In the genomic region with DNA sequence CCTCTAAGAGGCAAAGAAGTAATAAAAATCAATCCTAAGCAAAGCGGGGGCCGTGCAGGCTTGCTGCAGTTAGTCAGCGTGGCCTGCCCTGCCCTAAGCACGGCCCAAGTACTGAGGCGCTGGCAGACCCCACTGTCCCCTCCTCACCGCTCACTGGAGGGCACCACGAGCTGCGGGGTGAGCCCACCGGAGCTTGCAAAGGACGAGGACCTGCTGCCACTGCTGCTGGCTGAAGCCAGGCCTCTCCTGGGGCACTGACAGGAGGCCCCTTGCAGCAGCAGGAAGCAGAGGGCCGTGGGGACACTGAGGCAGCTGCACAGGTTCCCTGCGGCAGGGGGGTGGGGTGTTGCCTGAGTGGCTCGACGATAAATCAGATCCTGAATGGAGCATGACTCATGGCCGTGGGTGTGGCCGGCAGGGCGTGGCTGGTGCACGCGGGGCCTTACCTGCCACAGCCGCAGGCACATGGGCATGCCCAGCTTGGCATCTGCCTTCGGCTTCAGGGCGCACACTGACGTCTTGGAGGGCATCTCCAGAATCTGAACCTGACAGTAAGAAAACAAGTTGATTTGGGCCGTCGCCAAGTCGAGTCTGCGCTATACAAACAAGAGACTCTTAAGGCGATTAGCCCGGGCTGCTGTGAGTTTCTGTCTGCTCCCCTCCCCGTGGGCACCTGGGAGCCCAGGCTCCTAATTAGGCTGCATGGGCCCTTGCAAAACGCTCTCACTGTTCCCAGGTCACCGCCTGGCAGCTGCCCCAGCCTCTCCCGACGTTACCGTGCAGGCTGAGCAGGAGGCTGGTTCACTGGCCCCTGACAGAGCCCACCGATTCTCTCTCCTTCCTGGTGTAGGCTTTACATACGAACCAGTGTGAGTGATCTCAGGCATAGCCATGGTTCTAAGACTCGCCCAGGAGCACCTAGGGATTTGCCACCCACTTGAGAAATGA, we compare ENCODE assay signal across 10 cellular contexts. TPM values are rescaled to one million over a fixed set of nuclear protein-coding genes. Genes with fewer than 3 reads are reported as not detected.
DNase-seq lines count a peak whose midpoint lies in the region; ATAC-seq lines count a peak whose summit lies in the region.
"Had no signal": no experiment of that assay in that cellular context is flagged by ENCODE, and none has a peak within 500 bp of the region (broad histone marks: within the 10 kb centered on the region; RNA-seq: fewer than 3 reads in every experiment).

No MANE protein-coding gene starts in this region.

- no peaks in the 10 kb centered on the region for H3K9me3 Mint-ChIP-seq in activated T-helper 1 cell treated with anti-CD3 and anti-CD28 coated beads, Interleukin-12 subunit alpha, Interleukin-12 subunit beta, Interleukin-2, Interleukin-4 antibody, amounts not matched to agents 30 ng/mL and 10 ng/mL and 1 ng/mL, durations not matched to agents 14 hours and 24 hours and 36 hours

- no peak overlapping the region for H3K27ac Mint-ChIP-seq in activated T-helper 1 cell treated with anti-CD3 and anti-CD28 coated beads, Interleukin-12 subunit alpha, Interleukin-12 subunit beta, Interleukin-2, Interleukin-4 antibody, amounts not matched to agents 30 ng/mL and 10 ng/mL and 1 ng/mL, durations not matched to agents 14 hours and 24 hours and 36 hours

- intact Hi-C loops in activated T-helper 1 cell treated with anti-CD3 and anti-CD28 coated beads, Interleukin-12 subunit alpha, Interleukin-12 subunit beta, Interleukin-2, Interleukin-4 antibody, amounts not matched to agents 30 ng/mL and 10 ng/mL and 1 ng/mL, durations not matched to agents 14 hours and 24 hours and 36 hours (cut with micrococcal nuclease): no loop called here

- no peak for ATAC-seq in stimulated activated naive CD8-positive, alpha-beta T cell treated with anti-CD3 and anti-CD28 coated beads, Interleukin-15, Interleukin-2, amounts not matched to agents 100 U/mL and 50 U/mL, for 24 hours
- ATAC-seq in HG03097 (IDR thresholded peaks at IDR 0.05; ENCODE audit: low FRiP score, unreplicated experiment): no peak
- ATAC-seq: heart left ventricle had no signal

- H3K4me1 Mint-ChIP-seq in activated T-helper 1 cell treated with anti-CD3 and anti-CD28 coated beads, Interleukin-12 subunit alpha, Interleukin-12 subunit beta, Interleukin-2, Interleukin-4 antibody, amounts not matched to agents 30 ng/mL and 10 ng/mL and 1 ng/mL, durations not matched to agents 14 hours and 24 hours and 36 hours (ENCODE audit: low read depth): no peaks in the 10 kb centered on the region

- no peaks in the 10 kb centered on the region for H3K27me3 Mint-ChIP-seq in activated T-helper 1 cell treated with anti-CD3 and anti-CD28 coated beads, Interleukin-12 subunit alpha, Interleukin-12 subunit beta, Interleukin-2, Interleukin-4 antibody, amounts not matched to agents 30 ng/mL and 10 ng/mL and 1 ng/mL, durations not matched to agents 14 hours and 24 hours and 36 hours (ENCODE audit: insufficient read depth)

- no peak overlapping the region for H3K4me3 Mint-ChIP-seq in activated T-helper 1 cell treated with anti-CD3 and anti-CD28 coated beads, Interleukin-12 subunit alpha, Interleukin-12 subunit beta, Interleukin-2, Interleukin-4 antibody, amounts not matched to agents 30 ng/mL and 10 ng/mL and 1 ng/mL, durations not matched to agents 14 hours and 24 hours and 36 hours

- H3K36me3 Mint-ChIP-seq in activated T-helper 1 cell treated with anti-CD3 and anti-CD28 coated beads, Interleukin-12 subunit alpha, Interleukin-12 subunit beta, Interleukin-2, Interleukin-4 antibody, amounts not matched to agents 30 ng/mL and 10 ng/mL and 1 ng/mL, durations not matched to agents 14 hours and 24 hours and 36 hours (ENCODE audit: low read depth): no peaks in the 10 kb centered on the region

- peak; percentile 9 for DNase-seq in DMS53 (lab: John Stamatoyannopoulos, UW)
- no peak for DNase-seq in DMS53 treated with DMSO at 0.1 percent for 48 hours (lab: John Stamatoyannopoulos, UW; ENCODE audit: unreplicated experiment)
- DNase-seq in NCI-H2171 treated with DMSO at 0.1 percent for 48 hours (lab: John Stamatoyannopoulos, UW): peak; percentile 78
- DNase-seq in dermis blood vessel endothelial cell: peak; percentile 55
- peak; percentile 37 for DNase-seq in renal cortical epithelial cell (ENCODE audit: low read depth)
- no peak for DNase-seq in activated T-helper 1 cell treated with anti-CD3 and anti-CD28 coated beads, Interleukin-12 subunit alpha, Interleukin-12 subunit beta, Interleukin-2, Interleukin-4 antibody, amounts not matched to agents 30 ng/mL and 10 ng/mL and 1 ng/mL, durations not matched to agents 14 hours and 24 hours and 36 hours (ENCODE audit: low spot score)
- no peak for DNase-seq in stimulated activated naive CD8-positive, alpha-beta T cell treated with anti-CD3 and anti-CD28 coated beads, Interleukin-15, Interleukin-2, amounts not matched to agents 100 U/mL and 50 U/mL, for 24 hours
- DNase-seq: KG1 had no signal

RNA-seq across cellular contexts. Expression of gene TBX1, which starts 45.9 kb away (rescaled TPM):
- 69.6 and 73.2 TPM in 2 replicates for total RNA-seq in dermis blood vessel endothelial cell
- 0.17 and 0.50 TPM in 2 replicates for total RNA-seq in renal cortical epithelial cell
- total RNA-seq in activated T-helper 1 cell treated with anti-CD3 and anti-CD28 coated beads, Interleukin-12 subunit alpha, Interleukin-12 subunit beta, Interleukin-2, Interleukin-4 antibody, amounts not matched to agents 30 ng/mL and 10 ng/mL and 1 ng/mL, durations not matched to agents 14 hours and 24 hours and 36 hours: 0.29 and 0.56 TPM in 2 replicates

RNA-seq across cellular contexts. Expression of gene GNB1L, which starts 48.2 kb away (rescaled TPM):
- total RNA-seq in dermis blood vessel endothelial cell (7.3 and 12.4 TPM in 2 replicates), renal cortical epithelial cell (4.9 and 7.3 TPM in 2 replicates)
- total RNA-seq in activated T-helper 1 cell treated with anti-CD3 and anti-CD28 coated beads, Interleukin-12 subunit alpha, Interleukin-12 subunit beta, Interleukin-2, Interleukin-4 antibody, amounts not matched to agents 30 ng/mL and 10 ng/mL and 1 ng/mL, durations not matched to agents 14 hours and 24 hours and 36 hours: 20.6 and 21.5 TPM in 2 replicates

RNA-seq across cellular contexts. Expression of gene RTL10, which starts 48.2 kb away (rescaled TPM):
- total RNA-seq in dermis blood vessel endothelial cell: 28.1 and 30.7 TPM in 2 replicates
- total RNA-seq in renal cortical epithelial cell: 6.3 and 16.9 TPM in 2 replicates
- 22.2 and 24.1 TPM in 2 replicates for total RNA-seq in activated T-helper 1 cell treated with anti-CD3 and anti-CD28 coated beads, Interleukin-12 subunit alpha, Interleukin-12 subunit beta, Interleukin-2, Interleukin-4 antibody, amounts not matched to agents 30 ng/mL and 10 ng/mL and 1 ng/mL, durations not matched to agents 14 hours and 24 hours and 36 hours

Comparison
In these comparisons a context has a peak if more than half of its experiments do, and no peak if none do; other contexts are left out.
1. DNase-seq: peak in DMS53 (single experiment), NCI-H2171 treated with DMSO at 0.1 percent for 48 hours (single experiment), dermis blood vessel endothelial cell (single experiment) and renal cortical epithelial cell (single experiment); none in DMS53 treated with DMSO at 0.1 percent for 48 hours (single experiment), activated T-helper 1 cell treated with anti-CD3 and anti-CD28 coated beads, Interleukin-12 subunit alpha, Interleukin-12 subunit beta, Interleukin-2, Interleukin-4 antibody, amounts not matched to agents 30 ng/mL and 10 ng/mL and 1 ng/mL, durations not matched to agents 14 hours and 24 hours and 36 hours (single experiment) and stimulated activated naive CD8-positive, alpha-beta T cell treated with anti-CD3 and anti-CD28 coated beads, Interleukin-15, Interleukin-2, amounts not matched to agents 100 U/mL and 50 U/mL, for 24 hours (single experiment).
2. RNA of gene TBX1, which starts 45.9 kb away (total RNA-seq): 69.6 to 73.2 TPM in dermis blood vessel endothelial cell; 0.17 to 0.50 TPM in renal cortical epithelial cell and 0.29 to 0.56 TPM in activated T-helper 1 cell treated with anti-CD3 and anti-CD28 coated beads, Interleukin-12 subunit alpha, Interleukin-12 subunit beta, Interleukin-2, Interleukin-4 antibody, amounts not matched to agents 30 ng/mL and 10 ng/mL and 1 ng/mL, durations not matched to agents 14 hours and 24 hours and 36 hours; every median in the first group is over 10 times any median in the second.